In the genomic region with DNA sequence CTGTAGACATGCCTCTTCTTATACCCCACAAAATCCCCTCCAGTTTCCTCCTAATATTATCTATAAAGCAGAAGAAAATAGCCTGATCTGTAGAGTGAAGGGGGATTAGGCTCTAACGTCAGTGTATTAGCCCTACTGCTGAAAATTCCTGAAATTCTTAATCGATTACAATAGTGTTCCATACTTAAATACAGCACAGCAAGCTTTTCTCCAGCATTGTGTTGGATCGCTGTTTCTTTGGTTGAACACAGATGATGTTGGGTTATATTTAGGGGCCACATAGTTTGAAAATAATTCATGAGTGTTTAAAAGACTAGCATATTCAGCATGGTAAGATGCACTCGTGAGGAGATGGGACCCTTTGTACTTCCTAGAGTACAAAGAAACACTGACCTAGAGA, we compare ENCODE assay signal across 1 cellular context.
TF ChIP-seq lines count a peak whose summit lies in the region.

No MANE protein-coding gene starts in this region.

TF ChIP-seq in GM12878, 131 proteins besides CTCF, POLR2A, EP300 and RAD21 (continued from another document):
- TF ChIP-seq, protein P1, sequence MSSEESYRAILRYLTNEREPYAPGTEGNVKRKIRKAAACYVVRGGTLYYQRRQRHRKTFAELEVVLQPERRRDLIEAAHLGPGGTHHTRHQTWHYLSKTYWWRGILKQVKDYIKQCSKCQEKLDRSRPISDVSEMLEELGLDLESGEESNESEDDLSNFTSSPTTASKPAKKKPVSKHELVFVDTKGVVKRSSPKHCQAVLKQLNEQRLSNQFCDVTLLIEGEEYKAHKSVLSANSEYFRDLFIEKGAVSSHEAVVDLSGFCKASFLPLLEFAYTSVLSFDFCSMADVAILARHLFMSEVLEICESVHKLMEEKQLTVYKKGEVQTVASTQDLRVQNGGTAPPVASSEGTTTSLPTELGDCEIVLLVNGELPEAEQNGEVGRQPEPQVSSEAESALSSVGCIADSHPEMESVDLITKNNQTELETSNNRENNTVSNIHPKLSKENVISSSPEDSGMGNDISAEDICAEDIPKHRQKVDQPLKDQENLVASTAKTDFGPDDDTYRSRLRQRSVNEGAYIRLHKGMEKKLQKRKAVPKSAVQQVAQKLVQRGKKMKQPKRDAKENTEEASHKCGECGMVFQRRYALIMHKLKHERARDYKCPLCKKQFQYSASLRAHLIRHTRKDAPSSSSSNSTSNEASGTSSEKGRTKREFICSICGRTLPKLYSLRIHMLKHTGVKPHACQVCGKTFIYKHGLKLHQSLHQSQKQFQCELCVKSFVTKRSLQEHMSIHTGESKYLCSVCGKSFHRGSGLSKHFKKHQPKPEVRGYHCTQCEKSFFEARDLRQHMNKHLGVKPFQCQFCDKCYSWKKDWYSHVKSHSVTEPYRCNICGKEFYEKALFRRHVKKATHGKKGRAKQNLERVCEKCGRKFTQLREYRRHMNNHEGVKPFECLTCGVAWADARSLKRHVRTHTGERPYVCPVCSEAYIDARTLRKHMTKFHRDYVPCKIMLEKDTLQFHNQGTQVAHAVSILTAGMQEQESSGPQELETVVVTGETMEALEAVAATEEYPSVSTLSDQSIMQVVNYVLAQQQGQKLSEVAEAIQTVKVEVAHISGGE (CRISPR knock-in tag; IDR thresholded peaks at IDR 0.05): no peak
- TF ChIP-seq RELA (IDR thresholded peaks at IDR 0.05; ENCODE audit: borderline replicate concordance, partially characterized antibody) (no peak), SMAD5 (IDR thresholded peaks at IDR 0.05; ENCODE audit: low read depth) (no peak), ATF7 (IDR thresholded peaks at IDR 0.05; ENCODE audit: low read depth) (no peak)
